Comparison of ENCODE assay signal across 24 cellular contexts in the genomic region with DNA sequence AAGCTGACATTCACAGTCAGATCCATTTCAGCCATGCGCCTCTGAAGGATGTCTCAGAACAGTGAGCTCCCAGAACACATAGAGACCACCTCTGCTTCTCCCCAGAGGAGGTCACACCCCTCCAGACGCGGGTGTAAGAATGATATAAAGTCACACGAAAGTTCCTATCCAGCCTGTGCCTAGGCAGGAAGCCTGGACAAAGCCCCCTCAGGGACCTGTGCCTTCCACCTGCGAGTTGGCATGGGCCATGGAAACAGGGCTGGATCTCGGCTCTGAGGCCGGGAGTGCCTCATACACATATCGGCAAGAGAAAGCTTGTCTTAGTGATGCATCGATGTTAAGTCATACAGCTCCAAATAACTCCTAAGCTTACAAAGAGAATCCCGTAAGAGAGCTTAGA. TPM values are rescaled to one million over a fixed set of nuclear protein-coding genes. Genes with fewer than 3 reads are reported as not detected.
"Had no signal": no experiment of that assay in that cellular context is flagged by ENCODE, and none has a peak within 500 bp of the region (broad histone marks: within the 10 kb centered on the region; RNA-seq: fewer than 3 reads in every experiment).

No MANE protein-coding gene starts in this region.

- H3K9me3 ChIP-seq: esophagus squamous epithelium, neutrophil, ovary, right lobe of liver, thyroid gland had no signal

- DNase-seq: activated CD4-positive, alpha-beta T cell treated with anti-CD3 and anti-CD28 coated beads, Interleukin-2, amount 10 ng/mL, durations not matched to agents 24 days and 14 days; activated CD4-positive, CD25-positive, alpha-beta regulatory T cell treated with anti-CD3 and anti-CD28 coated beads, Interleukin-2, amount 50 U/mL, for 72 hours; activated CD8-positive, alpha-beta T cell treated with anti-CD3 and anti-CD28 coated beads for 36 hours; activated naive CD4-positive, alpha-beta T cell; activated T-cell treated with anti-CD3 and anti-CD28 coated beads, Interleukin-2, amount 50 U/mL, for 24 hours; anterior cingulate cortex; dermis blood vessel endothelial cell; effector CD4-positive, alpha-beta T cell; esophagus squamous epithelium; left cardiac atrium; naive B cell; nephron progenitor cell; right lobe of liver; stimulated activated CD4-positive, alpha-beta T cell treated with anti-CD3 and anti-CD28 coated beads, Interleukin-12 subunit alpha, Interleukin-12 subunit beta, amount 100 ng/mL, for 4 hours; stimulated activated CD4-positive, alpha-beta T cell treated with anti-CD3 and anti-CD28 coated beads, Interleukin-4, amount 100 ng/mL, for 24 hours; substantia nigra; T-helper 9 cell; thyroid gland; WERI-Rb-1 had no signal

- H3K27me3 ChIP-seq: ovary had no signal

- H3K27ac ChIP-seq: epithelial cell of prostate, esophagus squamous epithelium, neutrophil, ovary, right lobe of liver, SK-N-MC, thyroid gland, WERI-Rb-1 had no signal

- H3K4me3 ChIP-seq: esophagus squamous epithelium, ovary, right lobe of liver, SK-N-MC, thyroid gland had no signal

- H3K36me3 ChIP-seq: esophagus squamous epithelium, neutrophil, ovary, right lobe of liver, thyroid gland, WERI-Rb-1 had no signal

RNA-seq across cellular contexts. Expression of a gene that starts 5.0 kb away (rescaled TPM):
- total RNA-seq: bronchial epithelial cell, dermis blood vessel endothelial cell had no signal
